In genomic region chr3:52123106-52123708, GRCh38 we compare ENCODE assay signal across 8 cellular contexts. TPM values are rescaled to one million over a fixed set of nuclear protein-coding genes. Genes with fewer than 3 reads are reported as not detected.
DNase-seq lines count a peak whose midpoint lies in the region; ATAC-seq, FAIRE-seq and TF ChIP-seq lines count a peak whose summit lies in the region.

No MANE protein-coding gene starts in this region.

- H3K4me2 ChIP-seq in BLaER1 treated with 17β-estradiol and CSF1 and Interleukin-3, amounts not matched to agents 10 nM and 100 nM: peak overlapping the region; percentile 86 to 99 (median 96)
- H3K4me2 ChIP-seq in H1 (ENCODE audit: insufficient read depth in 1 of 2, low read depth in 2 of 2, low read length in 2 of 2): no peak overlapping the region
- H3K4me2 ChIP-seq in mesenchymal stem cell (ENCODE audit: low read length, poor library complexity, severe bottlenecking): no peak overlapping the region

- no peak overlapping the region for H3K56ac ChIP-seq in H1 (replicated peaks; ENCODE audit: insufficient read length, low read depth, low read length)

- H3K9me3 ChIP-seq in BLaER1 treated with 17β-estradiol and CSF1 and Interleukin-3, amounts not matched to agents 10 nM and 100 nM (replicated peaks in 1 of 11): no peaks in the 10 kb centered on the region
- H3K9me3 ChIP-seq in H1 (ENCODE audit: insufficient read depth in 2 of 2, low read depth in 1 of 2, low read length in 1 of 2) (no peaks in the 10 kb centered on the region), mesenchymal stem cell (ENCODE audit: control insufficient read depth, low read length) (no peaks in the 10 kb centered on the region)

- 67% methylated on average over 10 of the region's 10 CpGs; no CpG with 5 or more reads in 1 of the 2 experiments for WGBS in H1 (ENCODE audit: extremely low coverage in 1 of 2, insufficient coverage in 1 of 2, insufficient read length in 1 of 2, insufficient replicate concordance in 2 of 2, low coverage in 1 of 2, low lambda C conversion rate in 2 of 2, missing lambda C conversion rate in 1 of 2), 2 experiments
- 47% methylated on average over 10 of the region's 10 CpGs for WGBS in mesenchymal stem cell

- H2BK12ac ChIP-seq in H1 (ENCODE audit: low read depth, low read length) (no peak overlapping the region; the same call in 1 of the 2 replicates), mesenchymal stem cell (ENCODE audit: low read length in 2 of 2) (no peak overlapping the region)

- H2AFZ ChIP-seq in H1 (ENCODE audit: low read length): no peak overlapping the region
- no peak overlapping the region for H2AFZ ChIP-seq in mesenchymal stem cell (ENCODE audit: low read depth, low read length)

- H2BK15ac ChIP-seq in H1 (ENCODE audit: low read length) (no peak overlapping the region), mesenchymal stem cell (ENCODE audit: low read depth, poor library complexity, severe bottlenecking) (no peak overlapping the region)

- peak overlapping the region; percentile 63 to 96 (median 91); a peak in 21 of 22 replicates for H3K27ac ChIP-seq in BLaER1 treated with 17β-estradiol and CSF1 and Interleukin-3, amounts not matched to agents 10 nM and 100 nM
- H3K27ac ChIP-seq in H1 (ENCODE audit: low read depth, low read length) (no peak overlapping the region), mesenchymal stem cell (ENCODE audit: low read length, poor library complexity, severe bottlenecking) (no peak overlapping the region)

- H3K14ac ChIP-seq in H1 (ENCODE audit: insufficient read length): no peak overlapping the region
- no peak overlapping the region for H3K14ac ChIP-seq in mesenchymal stem cell (ENCODE audit: low read length in 2 of 2)

- peaks cover 22% of the 10 kb centered on the region for H3K36me3 Mint-ChIP-seq in activated CD8-positive, alpha-beta memory T cell treated with anti-CD3 and anti-CD28 coated beads, Interleukin-2, amount 10 ng/mL, durations not matched to agents 7 days and 5 days

- TF ChIP-seq EP300 in H1 (IDR thresholded peaks at IDR 0.05; ENCODE audit: borderline replicate concordance in 1 of 2, low read depth in 2 of 2, low read length in 2 of 2): no peak

- no peaks in the 10 kb centered on the region; the same call in 1 of the 2 replicates for H3K79me1 ChIP-seq in H1 (ENCODE audit: low read depth, low read length)
- peaks cover 11% of the 10 kb centered on the region for H3K79me1 ChIP-seq in mesenchymal stem cell (replicated peaks; ENCODE audit: low read length, poor library complexity, severe bottlenecking)

- no peak overlapping the region for H3K4me3 Mint-ChIP-seq in activated CD8-positive, alpha-beta memory T cell treated with anti-CD3 and anti-CD28 coated beads, Interleukin-2, amount 10 ng/mL, durations not matched to agents 7 days and 5 days

- peak; percentile 54 for ATAC-seq in GM21723 (IDR thresholded peaks at IDR 0.05; ENCODE audit: unreplicated experiment)
- ATAC-seq in activated CD8-positive, alpha-beta memory T cell treated with anti-CD3 and anti-CD28 coated beads, Interleukin-2, amount 10 ng/mL, durations not matched to agents 7 days and 5 days: peak; percentile 80
- ATAC-seq in HG03442 (IDR thresholded peaks at IDR 0.05; ENCODE audit: unreplicated experiment): no peak

- DNase-seq in NCI-H82 (lab: John Stamatoyannopoulos, UW) (peak; percentile 71), H1 (ENCODE audit: low read depth in 1 of 2, low spot score in 2 of 2) (peak; percentile 33 to 92), mesenchymal stem cell (peak; percentile 68)
- peak; percentile 74 for DNase-seq in activated CD8-positive, alpha-beta memory T cell treated with anti-CD3 and anti-CD28 coated beads, Interleukin-2, amount 10 ng/mL, durations not matched to agents 7 days and 5 days
- peak; percentile 54 for DNase-seq in stimulated activated CD8-positive, alpha-beta memory T cell treated with anti-CD3 and anti-CD28 coated beads, Interleukin-12 subunit alpha, Interleukin-12 subunit beta, amount 100 ng/mL, for 4 hours (ENCODE audit: low read depth)

- H3K9ac ChIP-seq in BLaER1 treated with 17β-estradiol and CSF1 and Interleukin-3, amounts not matched to agents 10 nM and 100 nM: peak overlapping the region; percentile 35 to 85 (median 77); a peak in 21 of 22 replicates
- H3K9ac ChIP-seq in H1 (replicated peaks in 1 of 4; ENCODE audit: extremely low read depth in 1 of 4, low read depth in 3 of 4, low read length in 3 of 4) (no peak overlapping the region), mesenchymal stem cell (ENCODE audit: low read length) (no peak overlapping the region)

- CTCF ChIA-PET in activated CD8-positive, alpha-beta memory T cell treated with anti-CD3 and anti-CD28 coated beads, Interleukin-2, amount 10 ng/mL, durations not matched to agents 7 days and 5 days (lab: Charles Lee): interaction anchor here (0.8 to 6.4 kb wide), 27 partner anchors 9 to 182 kb away, joined by 3 to 98 read pairs (median 4); partner anchors contain the start of genes ACY1, DUSP7, POC1A and RPL29
- CTCF ChIA-PET in H1 (lab: Charles Lee; ENCODE audit: partially characterized antibody): interaction anchor here (0.6 to 6.0 kb wide), 37 partner anchors 9 to 240 kb away, joined by 3 to 132 read pairs (median 7); partner anchors contain the start of gene DUSP7

- H4K5ac ChIP-seq in H1 (ENCODE audit: insufficient read length, low read depth, low read length): no peak overlapping the region

- no peaks in the 10 kb centered on the region for H3K27me3 ChIP-seq in BLaER1 treated with 17β-estradiol and CSF1 and Interleukin-3, amounts not matched to agents 10 nM and 100 nM
- H3K27me3 ChIP-seq in H1 (replicated peaks in 1 of 4; ENCODE audit: control insufficient read depth in 3 of 4, extremely low read depth in 1 of 4, insufficient read depth in 3 of 4, low read length in 3 of 4): no peaks in the 10 kb centered on the region
- no peaks in the 10 kb centered on the region for H3K27me3 ChIP-seq in mesenchymal stem cell (ENCODE audit: control insufficient read depth in 1 of 2, insufficient read depth in 1 of 2, low read length in 2 of 2)

- peak overlapping the region; percentile 13 for H3K27ac Mint-ChIP-seq in activated CD8-positive, alpha-beta memory T cell treated with anti-CD3 and anti-CD28 coated beads, Interleukin-2, amount 10 ng/mL, durations not matched to agents 7 days and 5 days

- H3K4me1 Mint-ChIP-seq in activated CD8-positive, alpha-beta memory T cell treated with anti-CD3 and anti-CD28 coated beads, Interleukin-2, amount 10 ng/mL, durations not matched to agents 7 days and 5 days: peaks cover 16% of the 10 kb centered on the region

- H2BK120ac ChIP-seq in H1 (replicated peaks; ENCODE audit: low read depth, low read length): no peak overlapping the region
- no peak overlapping the region for H2BK120ac ChIP-seq in mesenchymal stem cell (ENCODE audit: low read depth, low read length)

- H2BK5ac ChIP-seq in H1 (ENCODE audit: low read depth, low read length) (no peak overlapping the region), mesenchymal stem cell (ENCODE audit: low read depth, low read length, poor library complexity, severe bottlenecking) (no peak overlapping the region)

- H3K4ac ChIP-seq in H1 (replicated peaks; ENCODE audit: insufficient read length, low read depth, low read length): no peak overlapping the region
- H3K4ac ChIP-seq in mesenchymal stem cell (ENCODE audit: low read depth in 1 of 2, low read length in 2 of 2): no peak overlapping the region

- TF ChIP-seq RAD21 in H1 (IDR thresholded peaks at IDR 0.05 in 1 of 2, conservative IDR thresholded peaks at IDR 0.05 in 1 of 2; ENCODE audit: low read depth in 2 of 2, low read length in 2 of 2): peak; percentile 92 to 93

- H3K9me3 Mint-ChIP-seq in activated CD8-positive, alpha-beta memory T cell treated with anti-CD3 and anti-CD28 coated beads, Interleukin-2, amount 10 ng/mL, durations not matched to agents 7 days and 5 days (ENCODE audit: low read depth): no peaks in the 10 kb centered on the region

- H3K18ac ChIP-seq in H1 (ENCODE audit: extremely low read depth, low read length) (no peak overlapping the region), mesenchymal stem cell (ENCODE audit: low read depth in 1 of 2, low read length in 2 of 2) (no peak overlapping the region)

- no peak for TF ChIP-seq POLR2A in H1 (IDR thresholded peaks at IDR 0.05; ENCODE audit: control extremely low read depth in 1 of 2, low read depth in 2 of 2, low read length in 2 of 2)

- H3K4me1 ChIP-seq in BLaER1 treated with 17β-estradiol and CSF1 and Interleukin-3, amounts not matched to agents 10 nM and 100 nM: peaks cover 79 to 99% (median 92%) of the 10 kb centered on the region in 10 experiments
- no peaks in the 10 kb centered on the region for H3K4me1 ChIP-seq in H1 (replicated peaks in 1 of 4; ENCODE audit: control insufficient read depth in 3 of 4, insufficient read depth in 4 of 4, low read length in 3 of 4)
- peaks cover 17% of the 10 kb centered on the region for H3K4me1 ChIP-seq in mesenchymal stem cell (ENCODE audit: control insufficient read depth, insufficient read depth, low read depth, low read length)

- peaks cover 0 to 60% (median 49%) of the 10 kb centered on the region in 11 experiments; a peak in 16 of 22 replicates for H3K36me3 ChIP-seq in BLaER1 treated with 17β-estradiol and CSF1 and Interleukin-3, amounts not matched to agents 10 nM and 100 nM
- H3K36me3 ChIP-seq in H1 (ENCODE audit: control insufficient read depth in 2 of 4, insufficient read depth in 4 of 4, low read length in 3 of 4) (peaks cover 9 to 21% (median 15%) of the 10 kb centered on the region in 4 experiments), mesenchymal stem cell (ENCODE audit: control insufficient read depth in 1 of 2, insufficient read depth in 2 of 2, low read depth in 1 of 2, low read length in 2 of 2) (peaks cover 0 to 11% of the 10 kb centered on the region in 2 experiments)

- no peak overlapping the region for H2BK20ac ChIP-seq in H1 (ENCODE audit: low read length)

- TF ChIP-seq CTCF in H1 (IDR thresholded peaks at IDR 0.05; ENCODE audit: control extremely low read depth in 1 of 3, insufficient read depth in 1 of 3, low read depth in 1 of 3, low read length in 3 of 3): peak; percentile 95 to 100 (median 100)

- no peaks in the 10 kb centered on the region for H3K23me2 ChIP-seq in H1 (ENCODE audit: low read depth, low read length)

- H2AK5ac ChIP-seq in H1 (ENCODE audit: low read depth, low read length): no peak overlapping the region
- peak overlapping the region; percentile 34 for H2AK5ac ChIP-seq in mesenchymal stem cell (ENCODE audit: low read length, severe bottlenecking)

- H4K8ac ChIP-seq in H1 (ENCODE audit: extremely low read depth, insufficient read depth, low read length) (no peak overlapping the region), mesenchymal stem cell (ENCODE audit: low read length) (peak overlapping the region; percentile 62)

- H4K91ac ChIP-seq in H1 (replicated peaks; ENCODE audit: insufficient read length, low read length): no peak overlapping the region
- H4K91ac ChIP-seq in mesenchymal stem cell (ENCODE audit: low read length): peak overlapping the region; percentile 27

- H4K20me1 ChIP-seq in BLaER1 treated with 17β-estradiol and CSF1 and Interleukin-3, amounts not matched to agents 10 nM and 100 nM: no peaks in the 10 kb centered on the region; a peak in 1 of 22 replicates
- H4K20me1 ChIP-seq in H1 (replicated peaks in 1 of 2; ENCODE audit: control insufficient read depth in 1 of 2, insufficient read depth in 2 of 2, low read length in 2 of 2): peaks cover 0 to 4% of the 10 kb centered on the region in 2 experiments

- H3K23ac ChIP-seq in H1 (ENCODE audit: insufficient read length) (no peak overlapping the region), mesenchymal stem cell (ENCODE audit: low read length in 2 of 2) (no peak overlapping the region)

- no peaks in the 10 kb centered on the region for H3K27me3 Mint-ChIP-seq in activated CD8-positive, alpha-beta memory T cell treated with anti-CD3 and anti-CD28 coated beads, Interleukin-2, amount 10 ng/mL, durations not matched to agents 7 days and 5 days

- no peaks in the 10 kb centered on the region for H3K79me2 ChIP-seq in H1 (ENCODE audit: control insufficient read depth in 1 of 2, insufficient read depth in 2 of 2, low read length in 2 of 2)

- H3K4me3 ChIP-seq in BLaER1 treated with 17β-estradiol and CSF1 and Interleukin-3, amounts not matched to agents 10 nM and 100 nM: no peak overlapping the region
- no peak overlapping the region for H3K4me3 ChIP-seq in H1 (ENCODE audit: extremely low read depth in 1 of 4, insufficient read depth in 2 of 4, low read depth in 3 of 4, low read length in 4 of 4)
- H3K4me3 ChIP-seq in mesenchymal stem cell (ENCODE audit: insufficient read depth in 1 of 2, low read depth in 1 of 2, low read length in 2 of 2): no peak overlapping the region

- peak; percentile 81 for FAIRE-seq in H1 (lab: Jason Lieb, UNC)

- POLR2A ChIA-PET in H1 (lab: Charles Lee; ENCODE audit: partially characterized antibody): interaction anchor here (1.1 to 1.9 kb wide), 6 partner anchors 9 to 128 kb away, joined by 3 to 6 read pairs (median 4); partner anchors contain the start of genes DUSP7 and RPL29

RNA-seq across cellular contexts. Expression of gene POC1A, which starts 31.0 kb away (rescaled TPM):
- 10 to 100 TPM; 29.3 to 29.5 TPM for total RNA-seq in activated CD8-positive, alpha-beta memory T cell treated with anti-CD3 and anti-CD28 coated beads, Interleukin-2, amount 10 ng/mL, durations not matched to agents 7 days and 5 days
- 35.7 and 39.2 TPM in 2 replicates for total RNA-seq in H1 (2021; fragmentation: NEBNext Ultra II Directional; extraction: Animal tissue kit (Norgen Biotek cat#: 25700))
- 35.7 and 44.9 TPM in 2 replicates for polyA plus RNA-seq in H1 (2011; rRNA removed)
- 44.8 TPM for polyA plus RNA-seq in H1 (2011; cell fraction: cytosol; rRNA removed)
- 74.4 TPM for polyA plus RNA-seq in H1 (2011; cell fraction: nucleus; rRNA removed)
- 31.0 to 42.0 TPM (median 39.4 TPM) in 4 replicates for polyA plus RNA-seq in H1 (2012, experiment 1 of 2)
- polyA plus RNA-seq in H1 (2012, experiment 2 of 2): 47.6 TPM
- polyA plus RNA-seq in H1 (2013, experiment 1 of 2): 18.4 TPM
- 19.2 TPM for polyA plus RNA-seq in H1 (2013, experiment 2 of 2)
- polyA minus RNA-seq in H1 (2011; rRNA and poly(A)+ RNA removed): 67.4 and 73.9 TPM in 2 replicates
- 26.2 TPM for polyA minus RNA-seq in H1 (2011; cell fraction: cytosol; rRNA and poly(A)+ RNA removed)
- 40.2 TPM for polyA minus RNA-seq in H1 (2011; cell fraction: nucleus; rRNA and poly(A)+ RNA removed)
- 2.7 TPM for polyA plus RNA-seq in mesenchymal stem cell (2013, experiment 1 of 2)
- 2.4 TPM for polyA plus RNA-seq in mesenchymal stem cell (2013, experiment 2 of 2)

Comparison
In these comparisons a context has a peak if more than half of its experiments do, and no peak if none do; other contexts are left out.
1. H3K27ac ChIP-seq: peak in BLaER1 treated with 17β-estradiol and CSF1 and Interleukin-3, amounts not matched to agents 10 nM and 100 nM (11 of 11); none in H1 (single experiment) and mesenchymal stem cell (single experiment).
2. H3K4me2 ChIP-seq: peak in BLaER1 treated with 17β-estradiol and CSF1 and Interleukin-3, amounts not matched to agents 10 nM and 100 nM (11 of 11); none in H1 (0 of 2) and mesenchymal stem cell (single experiment).
3. H3K9ac ChIP-seq: peak in BLaER1 treated with 17β-estradiol and CSF1 and Interleukin-3, amounts not matched to agents 10 nM and 100 nM (11 of 11); none in H1 (0 of 4) and mesenchymal stem cell (single experiment).
4. Peak in every context shown above with its lines, with median percentiles within 50 percentile points of each other: DNase-seq.